Comparison of ENCODE assay signal across 1 cellular context in the genomic region with DNA sequence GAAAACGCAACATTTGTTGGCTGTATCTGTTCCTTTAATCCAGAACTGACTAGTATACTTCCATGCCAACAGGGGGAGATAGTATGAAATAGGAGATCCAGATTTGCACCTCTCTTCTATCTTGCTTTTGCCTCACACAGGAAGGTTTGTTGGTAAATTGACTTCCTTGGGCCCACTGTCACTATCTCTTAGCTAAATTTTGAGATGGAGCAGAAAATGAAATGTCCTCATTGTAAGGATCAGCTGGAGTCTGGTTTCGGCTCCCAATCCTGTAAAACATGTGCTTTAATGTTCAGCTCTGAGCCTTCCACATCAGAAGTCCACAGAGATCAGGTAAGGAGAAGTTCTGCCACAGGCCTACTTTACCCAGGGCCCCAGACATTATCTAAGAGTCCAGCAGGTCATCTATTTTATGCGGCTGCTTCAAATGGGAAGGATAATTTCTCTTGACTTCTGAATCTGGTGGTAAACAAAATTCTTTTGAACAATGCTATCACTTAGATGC.
TF ChIP-seq lines count a peak whose summit lies in the region.

No MANE protein-coding gene starts in this region.

TF ChIP-seq in HepG2, 621 proteins besides CTCF, POLR2A, EP300 and RAD21 (continued from another document and continues in another):
- TF ChIP-seq, protein P1, sequence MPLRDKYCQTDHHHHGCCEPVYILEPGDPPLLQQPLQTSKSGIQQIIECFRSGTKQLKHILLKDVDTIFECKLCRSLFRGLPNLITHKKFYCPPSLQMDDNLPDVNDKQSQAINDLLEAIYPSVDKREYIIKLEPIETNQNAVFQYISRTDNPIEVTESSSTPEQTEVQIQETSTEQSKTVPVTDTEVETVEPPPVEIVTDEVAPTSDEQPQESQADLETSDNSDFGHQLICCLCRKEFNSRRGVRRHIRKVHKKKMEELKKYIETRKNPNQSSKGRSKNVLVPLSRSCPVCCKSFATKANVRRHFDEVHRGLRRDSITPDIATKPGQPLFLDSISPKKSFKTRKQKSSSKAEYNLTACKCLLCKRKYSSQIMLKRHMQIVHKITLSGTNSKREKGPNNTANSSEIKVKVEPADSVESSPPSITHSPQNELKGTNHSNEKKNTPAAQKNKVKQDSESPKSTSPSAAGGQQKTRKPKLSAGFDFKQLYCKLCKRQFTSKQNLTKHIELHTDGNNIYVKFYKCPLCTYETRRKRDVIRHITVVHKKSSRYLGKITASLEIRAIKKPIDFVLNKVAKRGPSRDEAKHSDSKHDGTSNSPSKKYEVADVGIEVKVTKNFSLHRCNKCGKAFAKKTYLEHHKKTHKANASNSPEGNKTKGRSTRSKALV (CRISPR knock-in tag; IDR thresholded peaks at IDR 0.05), result 0 out of 2 replicates have a peak, but pooled peaks have one; percentile 23
- peak; percentile 57 for TF ChIP-seq HDAC2 (CRISPR knock-in tag; IDR thresholded peaks at IDR 0.05)
- TF ChIP-seq CREM (IDR thresholded peaks at IDR 0.05), result peak; percentile 27; the same call in 1 of the 2 replicates
- TF ChIP-seq CREM (CRISPR knock-in tag; IDR thresholded peaks at IDR 0.05), result no peak
- TF ChIP-seq CBFB (CRISPR knock-in tag; IDR thresholded peaks at IDR 0.05), result 0 out of 2 replicates have a peak, but pooled peaks have one; percentile 31
- TF ChIP-seq ASH2L (IDR thresholded peaks at IDR 0.05; ENCODE audit: insufficient read length, low read depth, low read length), result peak; percentile 42
- TF ChIP-seq BCL6 (CRISPR knock-in tag; IDR thresholded peaks at IDR 0.05), result peak; percentile 23; the same call in 1 of the 2 replicates
- peak; percentile 94 for TF ChIP-seq GATAD1 (CRISPR knock-in tag; IDR thresholded peaks at IDR 0.05)
- TF ChIP-seq RCOR2 (CRISPR knock-in tag; IDR thresholded peaks at IDR 0.05), result no peak
- TF ChIP-seq SNAPC2 (CRISPR knock-in tag; IDR thresholded peaks at IDR 0.05), result no peak
- TF ChIP-seq, protein P2, sequence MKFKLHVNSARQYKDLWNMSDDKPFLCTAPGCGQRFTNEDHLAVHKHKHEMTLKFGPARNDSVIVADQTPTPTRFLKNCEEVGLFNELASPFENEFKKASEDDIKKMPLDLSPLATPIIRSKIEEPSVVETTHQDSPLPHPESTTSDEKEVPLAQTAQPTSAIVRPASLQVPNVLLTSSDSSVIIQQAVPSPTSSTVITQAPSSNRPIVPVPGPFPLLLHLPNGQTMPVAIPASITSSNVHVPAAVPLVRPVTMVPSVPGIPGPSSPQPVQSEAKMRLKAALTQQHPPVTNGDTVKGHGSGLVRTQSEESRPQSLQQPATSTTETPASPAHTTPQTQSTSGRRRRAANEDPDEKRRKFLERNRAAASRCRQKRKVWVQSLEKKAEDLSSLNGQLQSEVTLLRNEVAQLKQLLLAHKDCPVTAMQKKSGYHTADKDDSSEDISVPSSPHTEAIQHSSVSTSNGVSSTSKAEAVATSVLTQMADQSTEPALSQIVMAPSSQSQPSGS (CRISPR knock-in tag; IDR thresholded peaks at IDR 0.05), result 0 out of 2 replicates have a peak, but pooled peaks have one; percentile 10
- no peak for TF ChIP-seq TP53 (CRISPR knock-in tag; conservative IDR thresholded peaks at IDR 0.05)
- 0 out of 2 replicates have a peak, but pooled peaks have one; percentile 24 for TF ChIP-seq ARNT2 (CRISPR knock-in tag; IDR thresholded peaks at IDR 0.05; ENCODE audit: low read depth)
- TF ChIP-seq ZFX (CRISPR knock-in tag; IDR thresholded peaks at IDR 0.05; ENCODE audit: low read depth), result peak; percentile 98
- TF ChIP-seq NCOA2 (CRISPR knock-in tag; IDR thresholded peaks at IDR 0.05), result 0 out of 2 replicates have a peak, but pooled peaks have one; percentile 29
- TF ChIP-seq ZNF879 (CRISPR knock-in tag; IDR thresholded peaks at IDR 0.05), result peak; percentile 62; the same call in 1 of the 2 replicates
- TF ChIP-seq EHMT2 (IDR thresholded peaks at IDR 0.05; ENCODE audit: borderline replicate concordance, low read depth, low read length), result peak; percentile 60; the same call in 1 of the 2 replicates
- TF ChIP-seq ZNF784 (CRISPR knock-in tag; IDR thresholded peaks at IDR 0.05; ENCODE audit: borderline replicate concordance), result peak; percentile 44; the same call in 1 of the 2 replicates
- TF ChIP-seq FOSL2 (CRISPR knock-in tag; IDR thresholded peaks at IDR 0.05), result 0 out of 2 replicates have a peak, but pooled peaks have one; percentile 8
- peak; percentile 34; the same call in 1 of the 2 replicates for TF ChIP-seq ELF3 (CRISPR knock-in tag; IDR thresholded peaks at IDR 0.05)
- TF ChIP-seq, protein P3, sequence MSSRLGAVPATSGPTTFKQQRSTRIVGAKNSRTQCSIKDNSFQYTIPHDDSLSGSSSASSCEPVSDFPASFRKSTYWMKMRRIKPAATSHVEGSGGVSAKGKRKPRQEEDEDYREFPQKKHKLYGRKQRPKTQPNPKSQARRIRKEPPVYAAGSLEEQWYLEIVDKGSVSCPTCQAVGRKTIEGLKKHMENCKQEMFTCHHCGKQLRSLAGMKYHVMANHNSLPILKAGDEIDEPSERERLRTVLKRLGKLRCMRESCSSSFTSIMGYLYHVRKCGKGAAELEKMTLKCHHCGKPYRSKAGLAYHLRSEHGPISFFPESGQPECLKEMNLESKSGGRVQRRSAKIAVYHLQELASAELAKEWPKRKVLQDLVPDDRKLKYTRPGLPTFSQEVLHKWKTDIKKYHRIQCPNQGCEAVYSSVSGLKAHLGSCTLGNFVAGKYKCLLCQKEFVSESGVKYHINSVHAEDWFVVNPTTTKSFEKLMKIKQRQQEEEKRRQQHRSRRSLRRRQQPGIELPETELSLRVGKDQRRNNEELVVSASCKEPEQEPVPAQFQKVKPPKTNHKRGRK (CRISPR knock-in tag; IDR thresholded peaks at IDR 0.05), result no peak
- TF ChIP-seq ZSCAN9 (CRISPR knock-in tag; IDR thresholded peaks at IDR 0.05; ENCODE audit: borderline replicate concordance), result peak; percentile 44; the same call in 1 of the 2 replicates
- 0 out of 2 replicates have a peak, but pooled peaks have one; percentile 43 for TF ChIP-seq HDAC1 (CRISPR knock-in tag; IDR thresholded peaks at IDR 0.05)
- peak; percentile 79 for TF ChIP-seq POLR2G (IDR thresholded peaks at IDR 0.05; ENCODE audit: low read depth, low read length)
- 0 out of 2 replicates have a peak, but pooled peaks have one; percentile 37 for TF ChIP-seq ZNF441 (CRISPR knock-in tag; IDR thresholded peaks at IDR 0.05; ENCODE audit: borderline replicate concordance)
- TF ChIP-seq, protein P4, sequence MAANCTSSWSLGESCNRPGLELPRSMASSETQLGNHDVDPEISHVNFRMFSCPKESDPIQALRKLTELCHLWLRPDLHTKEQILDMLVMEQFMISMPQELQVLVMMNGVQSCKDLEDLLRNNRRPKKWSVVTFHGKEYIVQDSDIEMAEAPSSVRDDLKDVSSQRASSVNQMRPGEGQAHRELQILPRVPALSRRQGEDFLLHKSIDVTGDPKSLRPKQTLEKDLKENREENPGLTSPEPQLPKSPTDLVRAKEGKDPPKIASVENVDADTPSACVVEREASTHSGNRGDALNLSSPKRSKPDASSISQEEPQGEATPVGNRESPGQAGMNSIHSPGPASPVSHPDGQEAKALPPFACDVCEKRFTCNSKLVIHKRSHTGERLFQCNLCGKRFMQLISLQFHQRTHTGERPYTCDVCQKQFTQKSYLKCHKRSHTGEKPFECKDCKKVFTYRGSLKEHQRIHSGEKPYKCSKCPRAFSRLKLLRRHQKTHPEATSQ (CRISPR knock-in tag; IDR thresholded peaks at IDR 0.05; ENCODE audit: borderline replicate concordance), result peak; percentile 75; the same call in 1 of the 2 replicates
- TF ChIP-seq ARID5B (CRISPR knock-in tag; IDR thresholded peaks at IDR 0.05), result peak; percentile 55
- TF ChIP-seq ZBTB26 (CRISPR knock-in tag; IDR thresholded peaks at IDR 0.05; ENCODE audit: borderline replicate concordance), result no peak
- TF ChIP-seq ZNF138 (CRISPR knock-in tag; IDR thresholded peaks at IDR 0.05; ENCODE audit: low read depth), result no peak
- TF ChIP-seq SP140L (CRISPR knock-in tag; IDR thresholded peaks at IDR 0.05; ENCODE audit: borderline replicate concordance), result peak; percentile 51; the same call in 1 of the 2 replicates
- TF ChIP-seq FOXA1 (IDR thresholded peaks at IDR 0.05), result no peak
- TF ChIP-seq FOXA1 (CRISPR knock-in tag; IDR thresholded peaks at IDR 0.05), result no peak
- TF ChIP-seq RBFOX2 (IDR thresholded peaks at IDR 0.05; ENCODE audit: low read depth, low read length), result peak; percentile 53
- peak; percentile 92; the same call in 1 of the 2 replicates for TF ChIP-seq ZZZ3 (CRISPR knock-in tag; IDR thresholded peaks at IDR 0.05; ENCODE audit: borderline replicate concordance)
- TF ChIP-seq NKX3-1 (CRISPR knock-in tag; IDR thresholded peaks at IDR 0.05), result no peak
- TF ChIP-seq ZKSCAN8 (CRISPR knock-in tag; IDR thresholded peaks at IDR 0.05; ENCODE audit: borderline replicate concordance), result no peak
- TF ChIP-seq, protein P5, sequence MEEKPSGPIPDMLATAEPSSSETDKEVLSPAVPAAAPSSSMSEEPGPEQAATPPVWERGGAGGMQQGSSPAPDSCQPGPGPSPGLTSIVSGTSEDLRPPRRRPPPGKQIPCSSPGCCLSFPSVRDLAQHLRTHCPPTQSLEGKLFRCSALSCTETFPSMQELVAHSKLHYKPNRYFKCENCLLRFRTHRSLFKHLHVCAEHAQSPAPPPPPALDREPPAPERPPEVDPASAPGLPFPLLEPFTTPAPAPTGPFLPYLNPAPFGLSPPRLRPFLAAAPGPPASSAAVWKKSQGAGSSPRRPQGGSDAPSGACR (CRISPR knock-in tag; IDR thresholded peaks at IDR 0.05), result no peak
- TF ChIP-seq, protein P6, sequence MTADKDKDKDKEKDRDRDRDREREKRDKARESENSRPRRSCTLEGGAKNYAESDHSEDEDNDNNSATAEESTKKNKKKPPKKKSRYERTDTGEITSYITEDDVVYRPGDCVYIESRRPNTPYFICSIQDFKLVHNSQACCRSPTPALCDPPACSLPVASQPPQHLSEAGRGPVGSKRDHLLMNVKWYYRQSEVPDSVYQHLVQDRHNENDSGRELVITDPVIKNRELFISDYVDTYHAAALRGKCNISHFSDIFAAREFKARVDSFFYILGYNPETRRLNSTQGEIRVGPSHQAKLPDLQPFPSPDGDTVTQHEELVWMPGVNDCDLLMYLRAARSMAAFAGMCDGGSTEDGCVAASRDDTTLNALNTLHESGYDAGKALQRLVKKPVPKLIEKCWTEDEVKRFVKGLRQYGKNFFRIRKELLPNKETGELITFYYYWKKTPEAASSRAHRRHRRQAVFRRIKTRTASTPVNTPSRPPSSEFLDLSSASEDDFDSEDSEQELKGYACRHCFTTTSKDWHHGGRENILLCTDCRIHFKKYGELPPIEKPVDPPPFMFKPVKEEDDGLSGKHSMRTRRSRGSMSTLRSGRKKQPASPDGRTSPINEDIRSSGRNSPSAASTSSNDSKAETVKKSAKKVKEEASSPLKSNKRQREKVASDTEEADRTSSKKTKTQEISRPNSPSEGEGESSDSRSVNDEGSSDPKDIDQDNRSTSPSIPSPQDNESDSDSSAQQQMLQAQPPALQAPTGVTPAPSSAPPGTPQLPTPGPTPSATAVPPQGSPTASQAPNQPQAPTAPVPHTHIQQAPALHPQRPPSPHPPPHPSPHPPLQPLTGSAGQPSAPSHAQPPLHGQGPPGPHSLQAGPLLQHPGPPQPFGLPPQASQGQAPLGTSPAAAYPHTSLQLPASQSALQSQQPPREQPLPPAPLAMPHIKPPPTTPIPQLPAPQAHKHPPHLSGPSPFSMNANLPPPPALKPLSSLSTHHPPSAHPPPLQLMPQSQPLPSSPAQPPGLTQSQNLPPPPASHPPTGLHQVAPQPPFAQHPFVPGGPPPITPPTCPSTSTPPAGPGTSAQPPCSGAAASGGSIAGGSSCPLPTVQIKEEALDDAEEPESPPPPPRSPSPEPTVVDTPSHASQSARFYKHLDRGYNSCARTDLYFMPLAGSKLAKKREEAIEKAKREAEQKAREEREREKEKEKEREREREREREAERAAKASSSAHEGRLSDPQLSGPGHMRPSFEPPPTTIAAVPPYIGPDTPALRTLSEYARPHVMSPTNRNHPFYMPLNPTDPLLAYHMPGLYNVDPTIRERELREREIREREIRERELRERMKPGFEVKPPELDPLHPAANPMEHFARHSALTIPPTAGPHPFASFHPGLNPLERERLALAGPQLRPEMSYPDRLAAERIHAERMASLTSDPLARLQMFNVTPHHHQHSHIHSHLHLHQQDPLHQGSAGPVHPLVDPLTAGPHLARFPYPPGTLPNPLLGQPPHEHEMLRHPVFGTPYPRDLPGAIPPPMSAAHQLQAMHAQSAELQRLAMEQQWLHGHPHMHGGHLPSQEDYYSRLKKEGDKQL (CRISPR knock-in tag; IDR thresholded peaks at IDR 0.05; ENCODE audit: low read depth), result no peak
